In the genomic region with DNA sequence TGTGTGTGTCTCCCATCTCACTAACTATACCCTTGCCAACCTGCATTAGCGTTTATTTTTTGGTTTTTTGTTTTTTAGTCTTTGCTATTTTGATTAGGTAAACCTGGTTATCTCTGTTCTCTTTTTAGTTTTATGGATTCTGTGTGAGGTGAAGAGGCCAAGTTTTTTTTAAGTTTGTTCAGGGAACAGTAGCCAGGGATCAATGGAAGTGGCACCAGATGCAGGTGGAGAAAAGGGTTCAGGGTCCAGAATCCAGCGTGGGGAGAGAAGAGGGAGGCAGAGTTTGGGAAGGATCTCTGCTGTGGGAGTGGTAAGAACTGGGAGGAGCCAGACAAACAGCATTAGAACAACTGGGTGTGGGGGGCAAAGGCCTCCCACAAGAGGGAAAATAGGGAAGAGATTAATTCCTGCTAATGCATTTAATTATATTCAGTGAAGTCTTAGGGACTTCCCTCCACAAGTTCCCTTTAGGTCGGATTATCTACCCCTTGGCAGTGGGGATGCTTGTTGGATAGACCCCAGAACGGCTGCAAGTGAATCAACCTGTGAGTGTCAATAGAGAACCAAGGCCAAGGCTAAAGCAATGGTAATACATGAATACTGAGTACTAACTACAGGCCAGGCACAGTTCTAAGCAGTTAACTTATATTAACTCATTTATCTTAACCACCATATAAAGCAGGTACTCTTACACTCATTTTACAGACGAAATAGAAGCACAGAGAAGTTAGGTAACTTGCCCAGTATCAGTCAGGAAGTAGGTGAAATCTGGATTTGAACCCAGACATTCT, we compare ENCODE assay signal across 8 cellular contexts. TPM values are rescaled to one million over a fixed set of nuclear protein-coding genes. Genes with fewer than 3 reads are reported as not detected.
DNase-seq lines count a peak whose midpoint lies in the region; ATAC-seq and TF ChIP-seq lines count a peak whose summit lies in the region.

No MANE protein-coding gene starts in this region.

- CTCF ChIA-PET in PC-3 (lab: Charles Lee), result interaction anchor here (0.6 kb wide), 1 partner anchor 366 kb away, joined by 3 read pairs; a partner anchor contains a TSS

- H3K9me3 ChIP-seq in PC-3 (ENCODE audit: low read length), result no peaks in the 10 kb centered on the region

- peaks cover 42% of the 10 kb centered on the region for H3K79me2 ChIP-seq in PC-3 (ENCODE audit: low read length)

- peaks cover 36% of the 10 kb centered on the region for H3K4me1 Mint-ChIP-seq in progenitor cell of endocrine pancreas (ENCODE audit: low read depth)

- no peaks in the 10 kb centered on the region for H3K36me3 ChIP-seq in PC-3 (ENCODE audit: low read depth, low read length)

- TF ChIP-seq CTCF in PC-3 (conservative IDR thresholded peaks at IDR 0.05; ENCODE audit: low read depth, low read length) (no peak), epithelial cell of proximal tubule (conservative IDR thresholded peaks at IDR 0.05; ENCODE audit: low read depth, low read length) (no peak), progenitor cell of endocrine pancreas (IDR thresholded peaks at IDR 0.05; ENCODE audit: unreplicated experiment) (no peak)

- H3K4me3 ChIP-seq in GM08714 (ENCODE audit: low read length) (peak overlapping the region; percentile 95; the same call in 1 of the 2 replicates), PC-3 (ENCODE audit: low read length) (peak overlapping the region; percentile 95; the same call in 1 of the 2 replicates), epithelial cell of proximal tubule (ENCODE audit: low read depth, low read length) (peak overlapping the region; percentile 91)

- peak overlapping the region; percentile 95 for H3K4me3 Mint-ChIP-seq in progenitor cell of endocrine pancreas (ENCODE audit: low read depth)

- peaks cover 6% of the 10 kb centered on the region for H3K27me3 Mint-ChIP-seq in progenitor cell of endocrine pancreas

- H2AFZ ChIP-seq in PC-3 (ENCODE audit: low read length), result peak overlapping the region; percentile 94

- POLR2A ChIA-PET in PC-3 (lab: Charles Lee; ENCODE audit: unreplicated experiment), result interaction anchor here (0.5 to 2.0 kb wide), 2 partner anchors 70 to 225 kb away, joined by 4 to 7 read pairs; a partner anchor contains a TSS

- peaks cover 9% of the 10 kb centered on the region for H4K20me1 ChIP-seq in PC-3 (ENCODE audit: low read length)

- H3K9me3 Mint-ChIP-seq in progenitor cell of endocrine pancreas (ENCODE audit: low read depth), result no peaks in the 10 kb centered on the region

- peak overlapping the region; percentile 21 for H3K27ac ChIP-seq in PC-3 (ENCODE audit: low read length)

- no peaks in the 10 kb centered on the region for H3K9me2 ChIP-seq in PC-3 (replicated peaks; ENCODE audit: low read length)

- DNase-seq in PC-3, result no peak
- DNase-seq in epithelial cell of proximal tubule (ENCODE audit: low read depth), result no peak
- no peak for DNase-seq in progenitor cell of endocrine pancreas (ENCODE audit: low spot score, unreplicated experiment)
- no peak for DNase-seq in T-helper 9 cell
- no peak for DNase-seq in NCI-H2171 treated with DMSO at 0.1 percent for 48 hours (lab: John Stamatoyannopoulos, UW)
- DNase-seq in iPS-NIHi11 (ENCODE audit: low spot score), result no peak

- intact Hi-C loops in PC-3 (cut with micrococcal nuclease), result no loop called here

- H3K9ac ChIP-seq in PC-3 (ENCODE audit: low read length), result peak overlapping the region; percentile 88

- no peaks in the 10 kb centered on the region for H3K36me3 Mint-ChIP-seq in progenitor cell of endocrine pancreas (ENCODE audit: insufficient read depth)

- H3F3A ChIP-seq in PC-3 (ENCODE audit: low read length, unreplicated experiment), result no peaks in the 10 kb centered on the region

- BruUV-seq in PC-3 (replicated peaks; lab: Mats Ljungman, UMichigan), result TSS peak; percentile 79

- H3K4me1 ChIP-seq in PC-3 (ENCODE audit: insufficient read depth, low read length), result peaks cover 24% of the 10 kb centered on the region

- peak overlapping the region; percentile 94 for H3K27ac Mint-ChIP-seq in progenitor cell of endocrine pancreas

- ATAC-seq in PC-3 (no peak), HG02852 (IDR thresholded peaks at IDR 0.05; ENCODE audit: unreplicated experiment) (no peak)

- no peaks in the 10 kb centered on the region for H3K27me3 ChIP-seq in PC-3 (ENCODE audit: low read length)

- peak overlapping the region; percentile 99 for H3K4me2 ChIP-seq in PC-3 (ENCODE audit: low read length)

RNA-seq across cellular contexts. Expression of a gene that starts 0.6 kb away (rescaled TPM):
- total RNA-seq in PC-3 (2014; rRNA removed) (0.29 and 0.69 TPM in 2 replicates), epithelial cell of proximal tubule (0.58 TPM in 1 of 2 replicates, not detected in the other), progenitor cell of endocrine pancreas (0.57 TPM in 1 of 2 replicates, not detected in the other)

RNA-seq across cellular contexts. Expression of a gene that starts 0.8 kb away (rescaled TPM):
- 75.3 and 128 TPM in 2 replicates for total RNA-seq in PC-3 (2014; rRNA removed)
- 63.8 and 110 TPM in 2 replicates for total RNA-seq in epithelial cell of proximal tubule
- 91.6 and 94.5 TPM in 2 replicates for total RNA-seq in progenitor cell of endocrine pancreas

RNA-seq across cellular contexts. Expression of a gene that starts 37.1 kb away (rescaled TPM):
- 24.0 and 25.9 TPM in 2 replicates for total RNA-seq in PC-3 (2014; rRNA removed)
- 2.1 and 10.7 TPM in 2 replicates for total RNA-seq in epithelial cell of proximal tubule
- 21.0 and 21.2 TPM in 2 replicates for total RNA-seq in progenitor cell of endocrine pancreas

RNA-seq across cellular contexts. Expression of a gene that starts 49.0 kb away (rescaled TPM):
- total RNA-seq in PC-3 (2014; rRNA removed) (29.0 and 38.6 TPM in 2 replicates), epithelial cell of proximal tubule (6.8 and 8.9 TPM in 2 replicates), progenitor cell of endocrine pancreas (76.9 and 79.5 TPM in 2 replicates)
